25 cellular contexts compared by ENCODE assay signal in genomic region chr17:75433223-75433622, GRCh38.
"Had no signal": no experiment of that assay in that cellular context is flagged by ENCODE, and none has a peak within 500 bp of the region (broad histone marks: within the 10 kb centered on the region; RNA-seq: fewer than 3 reads in every experiment).

No MANE protein-coding gene starts in this region.

- H3K9me3 Mint-ChIP-seq: activated CD4-positive, alpha-beta memory T cell treated with anti-CD3 and anti-CD28 coated beads for 36 hours; activated CD4-positive, alpha-beta T cell treated with anti-CD3 and anti-CD28 coated beads, Interleukin-2, amount 10 ng/mL, durations not matched to agents 24 days and 14 days; activated naive CD4-positive, alpha-beta T cell treated with anti-CD3 and anti-CD28 coated beads, Interleukin-2, amount 50 U/mL, for 72 hours; activated naive CD8-positive, alpha-beta T cell treated with anti-CD3 and anti-CD28 coated beads, Interleukin-2, amount 50 U/mL, for 24 hours; activated T-cell treated with anti-CD3 and anti-CD28 coated beads, Interleukin-2, amount 50 U/mL, for 4 hours; T-helper 1 cell treated with Interleukin-12 subunit alpha and Interleukin-12 subunit beta and Interleukin-4 antibody, amounts not matched to agents 30 μg/mL and 1 μg/mL, for 36 hours had no signal

- H3K4me3 ChIP-seq: MG63, Peyer's patch had no signal

- H3K27me3 ChIP-seq: MG63, Peyer's patch had no signal

- DNase-seq: activated CD4-positive, alpha-beta memory T cell treated with anti-CD3 and anti-CD28 coated beads for 36 hours; activated CD4-positive, alpha-beta T cell treated with anti-CD3 and anti-CD28 coated beads, Interleukin-2, amount 10 ng/mL, durations not matched to agents 24 days and 14 days; activated CD4-positive, CD25-positive, alpha-beta regulatory T cell treated with anti-CD3 and anti-CD28 coated beads, Interleukin-2, amount 50 U/mL, for 72 hours; activated CD8-positive, alpha-beta memory T cell treated with anti-CD3 and anti-CD28 coated beads for 24 hours; activated effector memory CD4-positive, alpha-beta T cell treated with anti-CD3 and anti-CD28 coated beads, Interleukin-2, amount 50 U/mL, for 16 hours; activated naive CD4-positive, alpha-beta T cell treated with Interleukin-2 at 50 U/mL for 16 hours; activated naive CD8-positive, alpha-beta T cell treated with anti-CD3 and anti-CD28 coated beads, Interleukin-2, amount 50 U/mL, for 24 hours; activated T-cell treated with anti-CD3 and anti-CD28 coated beads, Interleukin-2, amount 50 U/mL, for 4 hours; amygdala; MG63; MV-4-11; NCI-H1092 treated with DMSO at 0.1 percent for 48 hours; NCI-H1436; NCI-H187 treated with DMSO at 0.1 percent for 48 hours; NCI-H2081 treated with DMSO at 0.1 percent for 48 hours; NCI-H446; NCI-H524; NCI-H748 treated with DMSO at 0.1 percent for 48 hours; Peyer's patch; Right ventricle myocardium superior had no signal

- H3K27ac Mint-ChIP-seq: activated CD4-positive, alpha-beta memory T cell treated with anti-CD3 and anti-CD28 coated beads for 36 hours; activated CD4-positive, alpha-beta T cell treated with anti-CD3 and anti-CD28 coated beads, Interleukin-2, amount 10 ng/mL, durations not matched to agents 24 days and 14 days; activated naive CD4-positive, alpha-beta T cell treated with anti-CD3 and anti-CD28 coated beads, Interleukin-2, amount 50 U/mL, for 72 hours; activated naive CD8-positive, alpha-beta T cell treated with anti-CD3 and anti-CD28 coated beads, Interleukin-2, amount 50 U/mL, for 24 hours; T-helper 1 cell treated with Interleukin-12 subunit alpha and Interleukin-12 subunit beta and Interleukin-4 antibody, amounts not matched to agents 30 μg/mL and 1 μg/mL, for 36 hours had no signal

- H3K4me3 Mint-ChIP-seq: activated CD4-positive, alpha-beta memory T cell treated with anti-CD3 and anti-CD28 coated beads for 36 hours; activated CD4-positive, alpha-beta T cell treated with anti-CD3 and anti-CD28 coated beads, Interleukin-2, amount 10 ng/mL, durations not matched to agents 24 days and 14 days; activated naive CD8-positive, alpha-beta T cell treated with anti-CD3 and anti-CD28 coated beads, Interleukin-2, amount 50 U/mL, for 24 hours; activated T-cell treated with anti-CD3 and anti-CD28 coated beads, Interleukin-2, amount 50 U/mL, for 4 hours; brain; T-helper 1 cell treated with Interleukin-12 subunit alpha and Interleukin-12 subunit beta and Interleukin-4 antibody, amounts not matched to agents 30 μg/mL and 1 μg/mL, for 36 hours; WTC11 had no signal

- H3K9me3 ChIP-seq: MG63, Peyer's patch had no signal

- H3K36me3 ChIP-seq: MG63, Peyer's patch had no signal

- H3K27me3 Mint-ChIP-seq: activated CD4-positive, alpha-beta memory T cell treated with anti-CD3 and anti-CD28 coated beads for 36 hours had no signal

- H3K27ac ChIP-seq: Peyer's patch, RWPE1 had no signal

- H3K36me3 Mint-ChIP-seq: activated CD4-positive, alpha-beta memory T cell treated with anti-CD3 and anti-CD28 coated beads for 36 hours; activated naive CD4-positive, alpha-beta T cell treated with anti-CD3 and anti-CD28 coated beads, Interleukin-2, amount 50 U/mL, for 72 hours; brain; WTC11 had no signal
